In genomic region chr5:157282150-157282549, GRCh38 we compare ENCODE assay signal across 16 cellular contexts. TPM values are rescaled to one million over a fixed set of nuclear protein-coding genes. Genes with fewer than 3 reads are reported as not detected.
DNase-seq lines count a peak whose midpoint lies in the region; ATAC-seq and TF ChIP-seq lines count a peak whose summit lies in the region.
"Had no signal": no experiment of that assay in that cellular context is flagged by ENCODE, and none has a peak within 500 bp of the region (broad histone marks: within the 10 kb centered on the region; RNA-seq: fewer than 3 reads in every experiment).

No MANE protein-coding gene starts in this region.

- peak overlapping the region; percentile 65; the same call in 1 of the 2 replicates for H3K4me2 ChIP-seq in OCI-LY7 (ENCODE audit: low read length)

- H3K4me1 ChIP-seq in OCI-LY7 (ENCODE audit: insufficient read depth, low read length, poor library complexity, severe bottlenecking), result peaks cover 36% of the 10 kb centered on the region

- no peak for ATAC-seq in activated naive CD8-positive, alpha-beta T cell treated with anti-CD3 and anti-CD28 coated beads, Interleukin-2, amount 50 U/mL, for 24 hours
- no peak for ATAC-seq in stimulated activated naive B cell treated with anti-CD40 and anti-IgM and Interleukin-4, amounts not matched to agents 10 μg/mL and 1 μg/mL and 100 μg/mL, for 72 hours (replicated peaks)
- ATAC-seq in GM21360 (IDR thresholded peaks at IDR 0.05; ENCODE audit: unreplicated experiment), result no peak
- ATAC-seq: esophagus mucosa, Panc1 had no signal

- peak; percentile 59 for DNase-seq in activated naive CD4-positive, alpha-beta T cell treated with anti-CD3 and anti-CD28 coated beads for 36 hours
- no peak for DNase-seq in activated naive CD4-positive, alpha-beta T cell treated with anti-CD3 and anti-CD28 coated beads, Interleukin-2, amount 50 U/mL, for 16 hours
- DNase-seq in OCI-LY7 (ENCODE audit: low spot score) (no peak), osteocyte (ENCODE audit: extremely low spot score, unreplicated experiment) (no peak), posterior vena cava (ENCODE audit: low spot score) (no peak)
- no peak for DNase-seq in activated naive CD8-positive, alpha-beta T cell treated with anti-CD3 and anti-CD28 coated beads, Interleukin-2, amount 50 U/mL, for 24 hours
- DNase-seq in stimulated activated naive B cell treated with anti-CD40 and anti-IgM and Interleukin-4, amounts not matched to agents 10 μg/mL and 1 μg/mL and 100 μg/mL, for 72 hours, result no peak
- DNase-seq: activated gamma-delta T cell; Calu3; NCI-H2029 treated with DMSO at 0.1 percent for 48 hours; posterior cingulate gyrus; stimulated activated CD4-positive, alpha-beta T cell treated with anti-CD3 and anti-CD28 coated beads, Interleukin-2, amount 100 ng/mL, for 48 hours had no signal

- peaks cover 8% of the 10 kb centered on the region; the same call in 1 of the 2 replicates for H4K20me1 ChIP-seq in OCI-LY7 (ENCODE audit: insufficient read depth, low read length)

- no peak overlapping the region for H3K4me3 Mint-ChIP-seq in activated naive CD4-positive, alpha-beta T cell treated with anti-CD3 and anti-CD28 coated beads for 36 hours
- H3K4me3 Mint-ChIP-seq in activated naive CD8-positive, alpha-beta T cell treated with anti-CD3 and anti-CD28 coated beads, Interleukin-2, amount 50 U/mL, for 24 hours, result no peak overlapping the region
- H3K4me3 Mint-ChIP-seq in stimulated activated naive B cell treated with anti-CD40 and anti-IgM and Interleukin-4, amounts not matched to agents 10 μg/mL and 1 μg/mL and 100 μg/mL, for 72 hours, result no peak overlapping the region
- no peak overlapping the region for H3K4me3 Mint-ChIP-seq in osteocyte (ENCODE audit: unreplicated experiment)

- intact Hi-C loops in activated naive CD4-positive, alpha-beta T cell treated with anti-CD3 and anti-CD28 coated beads for 36 hours (cut with micrococcal nuclease), result loop anchor here (1.0 kb wide), 1 partner anchor 9 kb away; no protein-coding TSS in a partner anchor
- intact Hi-C loops in OCI-LY7 (cut with micrococcal nuclease; ENCODE audit: unreplicated experiment), result no loop called here
- intact Hi-C loops in posterior vena cava (cut with DNase I), result loop anchor here in 1 of 2 donors (5.0 kb wide), 1 partner anchor 410 kb away; no protein-coding TSS in a partner anchor

- peaks cover 85% of the 10 kb centered on the region for H3K4me1 Mint-ChIP-seq in activated naive CD4-positive, alpha-beta T cell treated with anti-CD3 and anti-CD28 coated beads for 36 hours (ENCODE audit: low read depth)
- peaks cover 85% of the 10 kb centered on the region for H3K4me1 Mint-ChIP-seq in activated naive CD8-positive, alpha-beta T cell treated with anti-CD3 and anti-CD28 coated beads, Interleukin-2, amount 50 U/mL, for 24 hours
- H3K4me1 Mint-ChIP-seq in stimulated activated naive B cell treated with anti-CD40 and anti-IgM and Interleukin-4, amounts not matched to agents 10 μg/mL and 1 μg/mL and 100 μg/mL, for 72 hours, result peaks cover 53 to 76% of the 10 kb centered on the region in 2 donors
- peaks cover 15% of the 10 kb centered on the region for H3K4me1 Mint-ChIP-seq in osteocyte (ENCODE audit: unreplicated experiment)

- TF ChIP-seq CTCF in OCI-LY7 (conservative IDR thresholded peaks at IDR 0.05; ENCODE audit: low read length), result no peak
- TF ChIP-seq CTCF in osteocyte (IDR thresholded peaks at IDR 0.05), result no peak

- no TSS peak for BruUV-seq in OCI-LY7 (replicated peaks; lab: Mats Ljungman, UMichigan)

- peaks cover 88% of the 10 kb centered on the region for H3K79me2 ChIP-seq in OCI-LY7 (ENCODE audit: insufficient read depth, low read depth, low read length)

- no peak overlapping the region for H2AFZ ChIP-seq in OCI-LY7 (ENCODE audit: low read length)

- no peaks in the 10 kb centered on the region for H3K27me3 Mint-ChIP-seq in activated naive CD4-positive, alpha-beta T cell treated with anti-CD3 and anti-CD28 coated beads for 36 hours (ENCODE audit: low read depth)
- H3K27me3 Mint-ChIP-seq in activated naive CD8-positive, alpha-beta T cell treated with anti-CD3 and anti-CD28 coated beads, Interleukin-2, amount 50 U/mL, for 24 hours, result no peaks in the 10 kb centered on the region
- no peaks in the 10 kb centered on the region for H3K27me3 Mint-ChIP-seq in stimulated activated naive B cell treated with anti-CD40 and anti-IgM and Interleukin-4, amounts not matched to agents 10 μg/mL and 1 μg/mL and 100 μg/mL, for 72 hours
- no peaks in the 10 kb centered on the region for H3K27me3 Mint-ChIP-seq in osteocyte (ENCODE audit: unreplicated experiment)

- H3K9me3 ChIP-seq in OCI-LY7 (ENCODE audit: low read length), result peaks cover 6% of the 10 kb centered on the region; the same call in 1 of the 2 replicates
- H3K9me3 ChIP-seq: thoracic aorta had no signal

- CTCF ChIA-PET in activated naive CD4-positive, alpha-beta T cell treated with anti-CD3 and anti-CD28 coated beads for 36 hours (lab: Charles Lee), result interaction anchor here (1.1 kb wide), 1 partner anchor 22 kb away, joined by 3 read pairs; no protein-coding TSS in a partner anchor
- CTCF ChIA-PET in OCI-LY7 (lab: Charles Lee; ENCODE audit: unreplicated experiment), result no interaction called here

- H3K4me3 ChIP-seq in OCI-LY7 (ENCODE audit: low read depth, low read length, poor library complexity, severe bottlenecking), result no peak overlapping the region
- H3K4me3 ChIP-seq: thoracic aorta had no signal

- H3K27ac Mint-ChIP-seq in activated naive CD4-positive, alpha-beta T cell treated with anti-CD3 and anti-CD28 coated beads for 36 hours, result peak overlapping the region; percentile 43
- peak overlapping the region; percentile 85 for H3K27ac Mint-ChIP-seq in activated naive CD8-positive, alpha-beta T cell treated with anti-CD3 and anti-CD28 coated beads, Interleukin-2, amount 50 U/mL, for 24 hours
- peak overlapping the region; percentile 76 for H3K27ac Mint-ChIP-seq in stimulated activated naive B cell treated with anti-CD40 and anti-IgM and Interleukin-4, amounts not matched to agents 10 μg/mL and 1 μg/mL and 100 μg/mL, for 72 hours
- no peak overlapping the region for H3K27ac Mint-ChIP-seq in osteocyte (ENCODE audit: unreplicated experiment)

- H3K9me3 Mint-ChIP-seq in activated naive CD4-positive, alpha-beta T cell treated with anti-CD3 and anti-CD28 coated beads for 36 hours, result peaks cover 5% of the 10 kb centered on the region
- peaks cover 13% of the 10 kb centered on the region for H3K9me3 Mint-ChIP-seq in activated naive CD8-positive, alpha-beta T cell treated with anti-CD3 and anti-CD28 coated beads, Interleukin-2, amount 50 U/mL, for 24 hours
- peaks cover 3 to 7% of the 10 kb centered on the region in 2 donors for H3K9me3 Mint-ChIP-seq in stimulated activated naive B cell treated with anti-CD40 and anti-IgM and Interleukin-4, amounts not matched to agents 10 μg/mL and 1 μg/mL and 100 μg/mL, for 72 hours
- no peaks in the 10 kb centered on the region for H3K9me3 Mint-ChIP-seq in osteocyte (ENCODE audit: unreplicated experiment)

- H3K27ac ChIP-seq in OCI-LY7 (ENCODE audit: low read depth, low read length, poor library complexity, severe bottlenecking), result no peak overlapping the region
- H3K27ac ChIP-seq: thoracic aorta had no signal

- H3K36me3 Mint-ChIP-seq in activated naive CD4-positive, alpha-beta T cell treated with anti-CD3 and anti-CD28 coated beads for 36 hours (ENCODE audit: low read depth), result peaks cover 35% of the 10 kb centered on the region
- H3K36me3 Mint-ChIP-seq in activated naive CD8-positive, alpha-beta T cell treated with anti-CD3 and anti-CD28 coated beads, Interleukin-2, amount 50 U/mL, for 24 hours (ENCODE audit: low read depth), result peaks cover 42% of the 10 kb centered on the region
- H3K36me3 Mint-ChIP-seq in stimulated activated naive B cell treated with anti-CD40 and anti-IgM and Interleukin-4, amounts not matched to agents 10 μg/mL and 1 μg/mL and 100 μg/mL, for 72 hours, result peaks cover 34 to 42% of the 10 kb centered on the region in 2 donors
- no peaks in the 10 kb centered on the region for H3K36me3 Mint-ChIP-seq in osteocyte (ENCODE audit: unreplicated experiment)

- peaks cover 61% of the 10 kb centered on the region for H3K36me3 ChIP-seq in OCI-LY7 (ENCODE audit: insufficient read depth, low read length)
- H3K36me3 ChIP-seq: thoracic aorta had no signal

- H3K9me2 ChIP-seq in OCI-LY7 (ENCODE audit: insufficient read depth, low read length), result no peaks in the 10 kb centered on the region

- POLR2A ChIA-PET in OCI-LY7 (lab: Charles Lee), result interaction anchor here (8.6 kb wide), 1 partner anchor 9 kb away, joined by 64 read pairs; no protein-coding TSS in a partner anchor

RNA-seq across cellular contexts. Expression of gene CYFIP2, which starts 16.2 kb away (rescaled TPM):
- total RNA-seq in activated naive CD4-positive, alpha-beta T cell treated with anti-CD3 and anti-CD28 coated beads for 36 hours, result 100 to 1,000 TPM; 490 to 492 TPM
- total RNA-seq in OCI-LY7 (2014; rRNA removed; shearing (Covaris generic)), result 221 and 258 TPM in 2 replicates
- total RNA-seq in OCI-LY7 (2022) (419 and 461 TPM in 2 replicates), osteocyte (26.4 and 33.4 TPM in 2 replicates), posterior vena cava (100 to 1,000 TPM in 1 of 2 donors, 10 to 100 TPM in 1; 96.6 to 109 TPM)
